Comparison of ENCODE assay signal across 11 cellular contexts in genomic region chr4:17619416-17620105, GRCh38. TPM values are rescaled to one million over a fixed set of nuclear protein-coding genes. Genes with fewer than 3 reads are reported as not detected.
DNase-seq lines count a peak whose midpoint lies in the region; ATAC-seq and TF ChIP-seq lines count a peak whose summit lies in the region.
"Had no signal": no experiment of that assay in that cellular context is flagged by ENCODE, and none has a peak within 500 bp of the region (broad histone marks: within the 10 kb centered on the region; RNA-seq: fewer than 3 reads in every experiment).

No MANE protein-coding gene starts in this region.

- H3K9me3 Mint-ChIP-seq in activated naive CD8-positive, alpha-beta T cell treated with anti-CD3 and anti-CD28 coated beads for 36 hours, result no peaks in the 10 kb centered on the region
- H3K9me3 Mint-ChIP-seq in MCF 10A (ENCODE audit: unreplicated experiment), result no peaks in the 10 kb centered on the region

- no peaks in the 10 kb centered on the region for H3K27me3 Mint-ChIP-seq in activated naive CD8-positive, alpha-beta T cell treated with anti-CD3 and anti-CD28 coated beads for 36 hours
- no peaks in the 10 kb centered on the region for H3K27me3 Mint-ChIP-seq in MCF 10A (ENCODE audit: insufficient read depth, unreplicated experiment)

- TF ChIP-seq CTCF in AG04450 (IDR thresholded peaks at IDR 0.05; ENCODE audit: low read depth, low read length) (no peak), fibroblast of pulmonary artery (IDR thresholded peaks at IDR 0.05; ENCODE audit: low read length, missing control alignments) (no peak), MCF 10A (IDR thresholded peaks at IDR 0.05; ENCODE audit: unreplicated experiment) (no peak)

- DNase-seq in AG04450 (ENCODE audit: low read depth, low spot score), result peak; percentile 64
- DNase-seq in EH (ENCODE audit: low read depth), result peak; percentile 10
- no peak for DNase-seq in activated naive CD8-positive, alpha-beta T cell treated with anti-CD3 and anti-CD28 coated beads for 36 hours
- DNase-seq in fibroblast of pulmonary artery (ENCODE audit: low read depth), result peak; percentile 16
- no peak for DNase-seq in OCI-M1 (lab: John Stamatoyannopoulos, UW)
- DNase-seq in NCI-H1436 treated with DMSO at 0.1 percent for 48 hours (lab: John Stamatoyannopoulos, UW), result no peak
- no peak for DNase-seq in MCF 10A (ENCODE audit: unreplicated experiment)
- DNase-seq: NCI-H226, T1000 had no signal

- BruUV-seq in MCF 10A (replicated peaks; lab: Mats Ljungman, UMichigan), result no TSS peak

- POLR2A ChIA-PET in AG04450 (lab: Yijun Ruan, JAX), result no interaction called here
- POLR2A ChIA-PET in MCF 10A (lab: Yijun Ruan, JAX), result no interaction called here

- H3K4me1 Mint-ChIP-seq in activated naive CD8-positive, alpha-beta T cell treated with anti-CD3 and anti-CD28 coated beads for 36 hours, result peaks cover 30% of the 10 kb centered on the region
- H3K4me1 Mint-ChIP-seq in MCF 10A (ENCODE audit: insufficient read depth, unreplicated experiment), result peaks cover 21% of the 10 kb centered on the region

- H3K9me3 ChIP-seq in AG04450 (ENCODE audit: control insufficient read depth, insufficient read depth, low read length), result no peaks in the 10 kb centered on the region

- intact Hi-C loops in MCF 10A (cut with micrococcal nuclease), result no loop called here

- 0 out of 2 replicates have a peak overlapping the region, but pooled peaks have one; percentile 15 for H3K4me3 ChIP-seq in AG04450 (ENCODE audit: low read depth, low read length)
- no peak overlapping the region for H3K4me3 ChIP-seq in fibroblast of pulmonary artery (replicated peaks; ENCODE audit: low read depth, low read length)

- peaks cover 31% of the 10 kb centered on the region for H3K36me3 Mint-ChIP-seq in activated naive CD8-positive, alpha-beta T cell treated with anti-CD3 and anti-CD28 coated beads for 36 hours
- peaks cover 79% of the 10 kb centered on the region for H3K36me3 Mint-ChIP-seq in MCF 10A (ENCODE audit: insufficient read depth, unreplicated experiment)

- CTCF ChIA-PET in AG04450 (lab: Charles Lee) (interaction anchor here (1.0 kb wide), 2 partner anchors 71 to 189 kb away, joined by 4 to 5 read pairs; no protein-coding TSS in a partner anchor), MCF 10A (lab: Yijun Ruan, JAX) (interaction anchor here (1.0 to 1.4 kb wide), 2 partner anchors 17 to 51 kb away, joined by 3 to 8 read pairs; no protein-coding TSS in a partner anchor)

- no peaks in the 10 kb centered on the region for H3K27me3 ChIP-seq in AG04450 (ENCODE audit: control insufficient read depth, insufficient read depth, low read length)

- peak overlapping the region; percentile 96 for H3K27ac ChIP-seq in AG04450 (ENCODE audit: low read depth, low read length)
- H3K27ac ChIP-seq: C4-2B had no signal

- no peak overlapping the region for H3K4me3 Mint-ChIP-seq in activated naive CD8-positive, alpha-beta T cell treated with anti-CD3 and anti-CD28 coated beads for 36 hours
- H3K4me3 Mint-ChIP-seq in MCF 10A (ENCODE audit: unreplicated experiment), result no peak overlapping the region

- H3K27ac Mint-ChIP-seq in activated naive CD8-positive, alpha-beta T cell treated with anti-CD3 and anti-CD28 coated beads for 36 hours, result peak overlapping the region; percentile 6
- no peak overlapping the region for H3K27ac Mint-ChIP-seq in MCF 10A (ENCODE audit: low read depth, unreplicated experiment)

- ATAC-seq in HG02870 (IDR thresholded peaks at IDR 0.05; ENCODE audit: unreplicated experiment), result no peak

RNA-seq across cellular contexts. Expression of gene MED28, which starts 5.1 kb away (rescaled TPM):
- polyA plus RNA-seq in AG04450 (2011; rRNA removed), result 30.6 and 48.6 TPM in 2 replicates
- 18.8 and 19.5 TPM in 2 replicates for polyA minus RNA-seq in AG04450 (2011; rRNA and poly(A)+ RNA removed)
- total RNA-seq in activated naive CD8-positive, alpha-beta T cell treated with anti-CD3 and anti-CD28 coated beads for 36 hours, result 10 to 100 TPM; 57.2 to 72.5 TPM
- total RNA-seq in MCF 10A (2022), result 31.8 and 32.1 TPM in 2 replicates

RNA-seq across cellular contexts. Expression of gene LAP3, which starts 42.6 kb away (rescaled TPM):
- polyA plus RNA-seq in AG04450 (2011; rRNA removed), result 57.2 and 63.3 TPM in 2 replicates
- polyA minus RNA-seq in AG04450 (2011; rRNA and poly(A)+ RNA removed), result 29.4 and 31.1 TPM in 2 replicates
- 100 to 1,000 TPM; 146 TPM for total RNA-seq in activated naive CD8-positive, alpha-beta T cell treated with anti-CD3 and anti-CD28 coated beads for 36 hours
- total RNA-seq in MCF 10A (2022), result 31.0 and 45.0 TPM in 2 replicates

Comparison
In these comparisons a context has a peak if more than half of its experiments do, and no peak if none do; other contexts are left out.
1. DNase-seq: peak in AG04450 (single experiment), EH (single experiment) and fibroblast of pulmonary artery (single experiment); none in activated naive CD8-positive, alpha-beta T cell treated with anti-CD3 and anti-CD28 coated beads for 36 hours (single experiment), OCI-M1 (single experiment), NCI-H1436 treated with DMSO at 0.1 percent for 48 hours (single experiment) and MCF 10A (single experiment).